In the genomic region with DNA sequence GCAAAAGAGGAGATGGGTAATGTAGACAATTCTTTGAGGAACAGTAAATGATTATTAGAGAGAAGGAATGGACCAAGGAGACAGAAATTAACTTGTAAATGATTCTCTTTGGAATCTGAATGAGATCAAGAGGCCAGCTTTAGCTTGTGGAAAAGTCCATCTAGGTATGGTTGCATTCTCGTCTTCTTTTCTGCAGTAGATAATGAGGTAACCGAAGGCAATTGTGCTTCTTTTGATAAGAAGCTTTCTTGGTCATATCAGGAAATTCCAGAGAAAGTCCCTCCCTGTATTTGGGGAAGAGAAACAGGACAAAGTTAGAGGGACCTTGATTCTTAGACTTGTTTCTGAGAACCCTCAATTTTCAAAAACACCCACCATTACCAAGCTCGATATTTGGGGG, we compare ENCODE assay signal across 10 cellular contexts.
DNase-seq lines count a peak whose midpoint lies in the region; TF ChIP-seq lines count a peak whose summit lies in the region.
"Had no signal": no experiment of that assay in that cellular context is flagged by ENCODE, and none has a peak within 500 bp of the region (broad histone marks: within the 10 kb centered on the region; RNA-seq: fewer than 3 reads in every experiment).

No MANE protein-coding gene starts in this region.

- H2AFZ ChIP-seq in smooth muscle cell (ENCODE audit: low read depth), result peak overlapping the region; percentile 92

- H3K27ac Mint-ChIP-seq in activated CD4-positive, alpha-beta T cell treated with anti-CD3 and anti-CD28 coated beads, Interleukin-2, amount 10 ng/mL, durations not matched to agents 24 days and 14 days, result peak overlapping the region; percentile 98
- H3K27ac Mint-ChIP-seq in endothelial cell (ENCODE audit: unreplicated experiment), result peak overlapping the region; percentile 95

- H3F3A ChIP-seq in smooth muscle cell (ENCODE audit: low read depth), result peaks cover 18% of the 10 kb centered on the region

- peaks cover 17% of the 10 kb centered on the region for H3K36me3 Mint-ChIP-seq in activated CD4-positive, alpha-beta T cell treated with anti-CD3 and anti-CD28 coated beads, Interleukin-2, amount 10 ng/mL, durations not matched to agents 24 days and 14 days (ENCODE audit: low read depth)
- no peaks in the 10 kb centered on the region for H3K36me3 Mint-ChIP-seq in endothelial cell (ENCODE audit: low read depth, unreplicated experiment)

- peaks cover 29% of the 10 kb centered on the region for H3K79me2 ChIP-seq in smooth muscle cell (ENCODE audit: low read depth)

- intact Hi-C loops in activated CD4-positive, alpha-beta T cell treated with anti-CD3 and anti-CD28 coated beads, Interleukin-2, amount 10 ng/mL, durations not matched to agents 24 days and 14 days (cut with micrococcal nuclease), result no loop called here

- H3K4me3 ChIP-seq in smooth muscle cell, result no peak overlapping the region

- H3K36me3 ChIP-seq in smooth muscle cell (ENCODE audit: low read depth), result no peaks in the 10 kb centered on the region
- H3K36me3 ChIP-seq: tibial nerve had no signal

- no peak for TF ChIP-seq CTCF in endothelial cell (IDR thresholded peaks at IDR 0.05; ENCODE audit: unreplicated experiment)
- TF ChIP-seq CTCF in smooth muscle cell (IDR thresholded peaks at IDR 0.05; ENCODE audit: borderline replicate concordance, insufficient read depth, poor library complexity, severe bottlenecking), result no peak

- peak overlapping the region; percentile 38 for H3K27ac ChIP-seq in smooth muscle cell (ENCODE audit: low read depth)

- H3K4me1 Mint-ChIP-seq in activated CD4-positive, alpha-beta T cell treated with anti-CD3 and anti-CD28 coated beads, Interleukin-2, amount 10 ng/mL, durations not matched to agents 24 days and 14 days, result peaks cover 46% of the 10 kb centered on the region
- peaks cover 29% of the 10 kb centered on the region for H3K4me1 Mint-ChIP-seq in endothelial cell (ENCODE audit: unreplicated experiment)

- no peaks in the 10 kb centered on the region for H3K27me3 Mint-ChIP-seq in activated CD4-positive, alpha-beta T cell treated with anti-CD3 and anti-CD28 coated beads, Interleukin-2, amount 10 ng/mL, durations not matched to agents 24 days and 14 days
- H3K27me3 Mint-ChIP-seq in endothelial cell (ENCODE audit: unreplicated experiment), result peaks cover 2% of the 10 kb centered on the region

- no peaks in the 10 kb centered on the region for H3K27me3 ChIP-seq in smooth muscle cell (ENCODE audit: low read depth)

- peak overlapping the region; percentile 92 for H3K4me3 Mint-ChIP-seq in activated CD4-positive, alpha-beta T cell treated with anti-CD3 and anti-CD28 coated beads, Interleukin-2, amount 10 ng/mL, durations not matched to agents 24 days and 14 days
- peak overlapping the region; percentile 96 for H3K4me3 Mint-ChIP-seq in endothelial cell (ENCODE audit: unreplicated experiment)

- H3K4me2 ChIP-seq in smooth muscle cell, result no peak overlapping the region

- no peak for DNase-seq in activated CD4-positive, alpha-beta T cell treated with anti-CD3 and anti-CD28 coated beads, Interleukin-2, amount 10 ng/mL, durations not matched to agents 24 days and 14 days
- no peak for DNase-seq in activated CD4-positive, alpha-beta T cell treated with anti-CD3 and anti-CD28 coated beads for 1 hour
- DNase-seq in OCI-M1 (lab: John Stamatoyannopoulos, UW) (peak; percentile 76), endothelial cell (ENCODE audit: low spot score) (no peak), smooth muscle cell (lab: John Stamatoyannopoulos, UW; ENCODE audit: unreplicated experiment) (no peak), NCI-H1048 (lab: John Stamatoyannopoulos, UW) (no peak), SK-N-DZ (ENCODE audit: low spot score) (no peak)
- DNase-seq in stimulated activated CD4-positive, alpha-beta T cell treated with anti-CD3 and anti-CD28 coated beads, Interleukin-12 subunit alpha, Interleukin-12 subunit beta, amount 100 ng/mL, for 4 hours, result no peak
- DNase-seq: ACHN had no signal

- WGBS in smooth muscle cell (ENCODE audit: low lambda C conversion rate), result 78% methylated on average over 3 of the region's 3 CpGs

- H3K9me3 ChIP-seq in smooth muscle cell (replicated peaks; ENCODE audit: low read depth), result no peaks in the 10 kb centered on the region
- H3K9me3 ChIP-seq: tibial nerve had no signal

- H3K4me1 ChIP-seq in smooth muscle cell (ENCODE audit: low read depth), result peaks cover 25% of the 10 kb centered on the region

- no peaks in the 10 kb centered on the region for H3K9me3 Mint-ChIP-seq in activated CD4-positive, alpha-beta T cell treated with anti-CD3 and anti-CD28 coated beads, Interleukin-2, amount 10 ng/mL, durations not matched to agents 24 days and 14 days
- no peaks in the 10 kb centered on the region for H3K9me3 Mint-ChIP-seq in endothelial cell (ENCODE audit: unreplicated experiment)

- no peaks in the 10 kb centered on the region for H4K20me1 ChIP-seq in smooth muscle cell (ENCODE audit: low read depth)

- no peak overlapping the region for H3K9ac ChIP-seq in smooth muscle cell (ENCODE audit: low read depth)
